ENCODE assay signal across 32 cellular contexts in genomic region chr20:15627501-15627903, GRCh38.
"Had no signal": no experiment of that assay in that cellular context is flagged by ENCODE, and none has a peak within 500 bp of the region (broad histone marks: within the 10 kb centered on the region; RNA-seq: fewer than 3 reads in every experiment).

No MANE protein-coding gene starts in this region.

- DNase-seq: activated CD4-positive, alpha-beta T cell treated with anti-CD3 and anti-CD28 coated beads for 36 hours; activated CD4-positive, alpha-beta T cell treated with anti-CD3 and anti-CD28 coated beads, Interleukin-2, amount 50 U/mL, for 4 hours; activated CD4-positive, CD25-positive, alpha-beta regulatory T cell; activated CD8-positive, alpha-beta memory T cell treated with anti-CD3 and anti-CD28 coated beads for 24 hours; activated gamma-delta T cell; activated naive CD4-positive, alpha-beta T cell treated with anti-CD3 and anti-CD28 coated beads, Interleukin-2, amount 10 ng/mL, durations not matched to agents 7 days and 5 days; activated naive CD8-positive, alpha-beta T cell treated with anti-CD3 and anti-CD28 coated beads, Interleukin-2, amount 10 ng/mL, durations not matched to agents 7 days and 5 days; cerebellar nuclear complex; dorsolateral prefrontal cortex; effector memory CD4-positive, alpha-beta T cell; erythroblast; gastrocnemius medialis; glutamatergic neuron; left cardiac atrium; mammary epithelial cell; naive B cell; nephron progenitor cell; ovary; retina; stimulated activated CD4-positive, alpha-beta T cell treated with anti-CD3 and anti-CD28 coated beads, Interleukin-12 subunit alpha, Interleukin-12 subunit beta, amount 100 ng/mL, for 4 hours; stimulated activated CD4-positive, alpha-beta T cell treated with anti-CD3 and anti-CD28 coated beads, Interleukin-4, amount 100 ng/mL, for 1 hour; T-helper 1 cell; trophoblast cell; uterus had no signal

- H3K36me3 ChIP-seq: ascending aorta, cardiac muscle cell, gastrocnemius medialis, neutrophil, ovary, prostate gland, thoracic aorta, uterus had no signal

- H3K4me1 ChIP-seq: ascending aorta, gastrocnemius medialis, prostate gland, uterus had no signal

- H3K9me3 ChIP-seq: ascending aorta, gastrocnemius medialis, neutrophil, ovary, prostate gland, thoracic aorta, uterus had no signal

- ATAC-seq: activated CD4-positive, alpha-beta T cell treated with anti-CD3 and anti-CD28 coated beads for 36 hours; gastrocnemius medialis; left cardiac atrium; sciatic nerve had no signal

- H3K27ac ChIP-seq: ascending aorta, cardiac muscle cell, coronary artery, gastrocnemius medialis, neutrophil, ovary, prostate gland, skin epidermis, thoracic aorta, uterus had no signal

- H3K4me3 ChIP-seq: ascending aorta, cardiac muscle cell, coronary artery, dorsolateral prefrontal cortex, gastrocnemius medialis, ovary, prostate gland, skin epidermis, thoracic aorta, uterus had no signal

- H3K27me3 ChIP-seq: ascending aorta, cardiac muscle cell, dorsolateral prefrontal cortex, gastrocnemius medialis, neutrophil, ovary, uterus had no signal
